ENCODE assay signal across 19 cellular contexts in genomic region chr12:2297658-2298057, GRCh38.
"Had no signal": no experiment of that assay in that cellular context is flagged by ENCODE, and none has a peak within 500 bp of the region (broad histone marks: within the 10 kb centered on the region; RNA-seq: fewer than 3 reads in every experiment).

No MANE protein-coding gene starts in this region.

- H3K9me3 ChIP-seq: ascending aorta, esophagus muscularis mucosa, right lobe of liver, spleen, transverse colon had no signal

- H3K36me3 ChIP-seq: ascending aorta, esophagus muscularis mucosa, right lobe of liver, spleen, transverse colon had no signal

- FAIRE-seq: bronchial epithelial cell, endometrium, islet of Langerhans had no signal

- DNase-seq: activated CD4-positive, alpha-beta T cell treated with anti-CD3 and anti-CD28 coated beads for 48 hours; activated CD8-positive, alpha-beta memory T cell treated with anti-CD3 and anti-CD28 coated beads, Interleukin-2, amount 50 U/mL, for 48 hours; activated CD8-positive, alpha-beta T cell treated with anti-CD3 and anti-CD28 coated beads, Interleukin-2, amount 10 ng/mL, durations not matched to agents 7 days and 5 days; activated naive CD4-positive, alpha-beta T cell; foreskin fibroblast; head of caudate nucleus; natural killer cell; nucleus accumbens; right lobe of liver; spleen; stimulated activated CD4-positive, alpha-beta T cell treated with anti-CD3 and anti-CD28 coated beads, Interleukin-1b, Interleukin-23, amount 100 ng/mL, for 48 hours; transverse colon had no signal

- H3K4me1 ChIP-seq: right lobe of liver had no signal

- H3K27ac ChIP-seq: ascending aorta, esophagus muscularis mucosa, right lobe of liver, spleen, transverse colon had no signal

- ATAC-seq: activated CD8-positive, alpha-beta T cell treated with anti-CD3 and anti-CD28 coated beads, Interleukin-2, amount 10 ng/mL, durations not matched to agents 7 days and 5 days; natural killer cell; right lobe of liver; stimulated activated memory B cell treated with anti-CD40 and anti-IgM and Interleukin-4, amounts not matched to agents 10 μg/mL and 1 μg/mL and 100 μg/mL, for 72 hours; WTC11 had no signal

- H3K4me3 ChIP-seq: ascending aorta, esophagus muscularis mucosa, right lobe of liver, spleen, transverse colon had no signal

- H3K27me3 ChIP-seq: ascending aorta, esophagus muscularis mucosa, right lobe of liver, transverse colon had no signal
